ENCODE assay signal across 1 cellular context in genomic region chr19:12665281-12665573, GRCh38.
TF ChIP-seq lines count a peak whose summit lies in the region.

No MANE protein-coding gene starts in this region.

TF ChIP-seq in HepG2, 621 proteins besides CTCF, POLR2A, EP300 and RAD21:
- TF ChIP-seq PAX8 (CRISPR knock-in tag; IDR thresholded peaks at IDR 0.05; ENCODE audit: borderline replicate concordance), result no peak
- TF ChIP-seq ZBTB21 (CRISPR knock-in tag; IDR thresholded peaks at IDR 0.05), result no peak
- TF ChIP-seq, protein P1, sequence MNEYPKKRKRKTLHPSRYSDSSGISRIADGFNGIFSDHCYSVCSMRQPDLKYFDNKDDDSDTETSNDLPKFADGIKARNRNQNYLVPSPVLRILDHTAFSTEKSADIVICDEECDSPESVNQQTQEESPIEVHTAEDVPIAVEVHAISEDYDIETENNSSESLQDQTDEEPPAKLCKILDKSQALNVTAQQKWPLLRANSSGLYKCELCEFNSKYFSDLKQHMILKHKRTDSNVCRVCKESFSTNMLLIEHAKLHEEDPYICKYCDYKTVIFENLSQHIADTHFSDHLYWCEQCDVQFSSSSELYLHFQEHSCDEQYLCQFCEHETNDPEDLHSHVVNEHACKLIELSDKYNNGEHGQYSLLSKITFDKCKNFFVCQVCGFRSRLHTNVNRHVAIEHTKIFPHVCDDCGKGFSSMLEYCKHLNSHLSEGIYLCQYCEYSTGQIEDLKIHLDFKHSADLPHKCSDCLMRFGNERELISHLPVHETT (CRISPR knock-in tag; conservative IDR thresholded peaks at IDR 0.05), result no peak
- no peak for TF ChIP-seq GPN1 (CRISPR knock-in tag; IDR thresholded peaks at IDR 0.05; ENCODE audit: borderline replicate concordance)
- TF ChIP-seq NCOA1 (CRISPR knock-in tag; IDR thresholded peaks at IDR 0.05), result no peak
- no peak for TF ChIP-seq MTF2 (CRISPR knock-in tag; IDR thresholded peaks at IDR 0.05; ENCODE audit: borderline replicate concordance)
- TF ChIP-seq ZFP90 (CRISPR knock-in tag; IDR thresholded peaks at IDR 0.05; ENCODE audit: borderline replicate concordance), result no peak
- TF ChIP-seq, protein P2, sequence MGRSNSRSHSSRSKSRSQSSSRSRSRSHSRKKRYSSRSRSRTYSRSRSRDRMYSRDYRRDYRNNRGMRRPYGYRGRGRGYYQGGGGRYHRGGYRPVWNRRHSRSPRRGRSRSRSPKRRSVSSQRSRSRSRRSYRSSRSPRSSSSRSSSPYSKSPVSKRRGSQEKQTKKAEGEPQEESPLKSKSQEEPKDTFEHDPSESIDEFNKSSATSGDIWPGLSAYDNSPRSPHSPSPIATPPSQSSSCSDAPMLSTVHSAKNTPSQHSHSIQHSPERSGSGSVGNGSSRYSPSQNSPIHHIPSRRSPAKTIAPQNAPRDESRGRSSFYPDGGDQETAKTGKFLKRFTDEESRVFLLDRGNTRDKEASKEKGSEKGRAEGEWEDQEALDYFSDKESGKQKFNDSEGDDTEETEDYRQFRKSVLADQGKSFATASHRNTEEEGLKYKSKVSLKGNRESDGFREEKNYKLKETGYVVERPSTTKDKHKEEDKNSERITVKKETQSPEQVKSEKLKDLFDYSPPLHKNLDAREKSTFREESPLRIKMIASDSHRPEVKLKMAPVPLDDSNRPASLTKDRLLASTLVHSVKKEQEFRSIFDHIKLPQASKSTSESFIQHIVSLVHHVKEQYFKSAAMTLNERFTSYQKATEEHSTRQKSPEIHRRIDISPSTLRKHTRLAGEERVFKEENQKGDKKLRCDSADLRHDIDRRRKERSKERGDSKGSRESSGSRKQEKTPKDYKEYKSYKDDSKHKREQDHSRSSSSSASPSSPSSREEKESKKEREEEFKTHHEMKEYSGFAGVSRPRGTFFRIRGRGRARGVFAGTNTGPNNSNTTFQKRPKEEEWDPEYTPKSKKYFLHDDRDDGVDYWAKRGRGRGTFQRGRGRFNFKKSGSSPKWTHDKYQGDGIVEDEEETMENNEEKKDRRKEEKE (IDR thresholded peaks at IDR 0.05), result no peak
- TF ChIP-seq ZNF276 (CRISPR knock-in tag; IDR thresholded peaks at IDR 0.05; ENCODE audit: low read depth), result no peak
- TF ChIP-seq AKNA (CRISPR knock-in tag; IDR thresholded peaks at IDR 0.05; ENCODE audit: borderline replicate concordance), result no peak
- no peak for TF ChIP-seq KLF15 (CRISPR knock-in tag; IDR thresholded peaks at IDR 0.05; ENCODE audit: borderline replicate concordance)
- no peak for TF ChIP-seq IRF2 (CRISPR knock-in tag; IDR thresholded peaks at IDR 0.05)
- no peak for TF ChIP-seq MAZ (IDR thresholded peaks at IDR 0.05; ENCODE audit: borderline replicate concordance, low read depth, low read length)
- no peak for TF ChIP-seq MAZ (CRISPR knock-in tag; IDR thresholded peaks at IDR 0.05; ENCODE audit: low read depth)
- no peak for TF ChIP-seq JUN (CRISPR knock-in tag; IDR thresholded peaks at IDR 0.05)
- TF ChIP-seq, protein P3, sequence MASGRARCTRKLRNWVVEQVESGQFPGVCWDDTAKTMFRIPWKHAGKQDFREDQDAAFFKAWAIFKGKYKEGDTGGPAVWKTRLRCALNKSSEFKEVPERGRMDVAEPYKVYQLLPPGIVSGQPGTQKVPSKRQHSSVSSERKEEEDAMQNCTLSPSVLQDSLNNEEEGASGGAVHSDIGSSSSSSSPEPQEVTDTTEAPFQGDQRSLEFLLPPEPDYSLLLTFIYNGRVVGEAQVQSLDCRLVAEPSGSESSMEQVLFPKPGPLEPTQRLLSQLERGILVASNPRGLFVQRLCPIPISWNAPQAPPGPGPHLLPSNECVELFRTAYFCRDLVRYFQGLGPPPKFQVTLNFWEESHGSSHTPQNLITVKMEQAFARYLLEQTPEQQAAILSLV (CRISPR knock-in tag; IDR thresholded peaks at IDR 0.05; ENCODE audit: borderline replicate concordance), result no peak
- no peak for TF ChIP-seq ATAD3A (CRISPR knock-in tag; IDR thresholded peaks at IDR 0.05)
